In genomic region chr21:33434770-33435360, GRCh38 we compare ENCODE assay signal across 1 cellular context.
TF ChIP-seq lines count a peak whose summit lies in the region.

No MANE protein-coding gene starts in this region.

TF ChIP-seq in GM12878, 131 proteins besides CTCF, POLR2A, EP300 and RAD21 (continued from another document and continues in another):
- TF ChIP-seq, protein P1, sequence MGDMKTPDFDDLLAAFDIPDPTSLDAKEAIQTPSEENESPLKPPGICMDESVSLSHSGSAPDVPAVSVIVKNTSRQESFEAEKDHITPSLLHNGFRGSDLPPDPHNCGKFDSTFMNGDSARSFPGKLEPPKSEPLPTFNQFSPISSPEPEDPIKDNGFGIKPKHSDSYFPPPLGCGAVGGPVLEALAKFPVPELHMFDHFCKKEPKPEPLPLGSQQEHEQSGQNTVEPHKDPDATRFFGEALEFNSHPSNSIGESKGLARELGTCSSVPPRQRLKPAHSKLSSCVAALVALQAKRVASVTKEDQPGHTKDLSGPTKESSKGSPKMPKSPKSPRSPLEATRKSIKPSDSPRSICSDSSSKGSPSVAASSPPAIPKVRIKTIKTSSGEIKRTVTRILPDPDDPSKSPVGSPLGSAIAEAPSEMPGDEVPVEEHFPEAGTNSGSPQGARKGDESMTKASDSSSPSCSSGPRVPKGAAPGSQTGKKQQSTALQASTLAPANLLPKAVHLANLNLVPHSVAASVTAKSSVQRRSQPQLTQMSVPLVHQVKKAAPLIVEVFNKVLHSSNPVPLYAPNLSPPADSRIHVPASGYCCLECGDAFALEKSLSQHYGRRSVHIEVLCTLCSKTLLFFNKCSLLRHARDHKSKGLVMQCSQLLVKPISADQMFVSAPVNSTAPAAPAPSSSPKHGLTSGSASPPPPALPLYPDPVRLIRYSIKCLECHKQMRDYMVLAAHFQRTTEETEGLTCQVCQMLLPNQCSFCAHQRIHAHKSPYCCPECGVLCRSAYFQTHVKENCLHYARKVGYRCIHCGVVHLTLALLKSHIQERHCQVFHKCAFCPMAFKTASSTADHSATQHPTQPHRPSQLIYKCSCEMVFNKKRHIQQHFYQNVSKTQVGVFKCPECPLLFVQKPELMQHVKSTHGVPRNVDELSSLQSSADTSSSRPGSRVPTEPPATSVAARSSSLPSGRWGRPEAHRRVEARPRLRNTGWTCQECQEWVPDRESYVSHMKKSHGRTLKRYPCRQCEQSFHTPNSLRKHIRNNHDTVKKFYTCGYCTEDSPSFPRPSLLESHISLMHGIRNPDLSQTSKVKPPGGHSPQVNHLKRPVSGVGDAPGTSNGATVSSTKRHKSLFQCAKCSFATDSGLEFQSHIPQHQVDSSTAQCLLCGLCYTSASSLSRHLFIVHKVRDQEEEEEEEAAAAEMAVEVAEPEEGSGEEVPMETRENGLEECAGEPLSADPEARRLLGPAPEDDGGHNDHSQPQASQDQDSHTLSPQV (IDR thresholded peaks at IDR 0.05): peak; percentile 82; the same call in 1 of the 2 replicates
- TF ChIP-seq KLF5 (IDR thresholded peaks at IDR 0.05; ENCODE audit: partially characterized antibody) (peak; percentile 29), POU2F2 (IDR thresholded peaks at IDR 0.05; ENCODE audit: borderline replicate concordance, low read depth, low read length) (0 out of 3 replicates have a peak, but pooled peaks have one; percentile 20), EED (IDR thresholded peaks at IDR 0.05; ENCODE audit: low read depth) (peak; percentile 91), SIN3A (IDR thresholded peaks at IDR 0.05; ENCODE audit: low read depth, low read length) (peak; percentile 22; the same call in 1 of the 2 replicates), PAX5 (IDR thresholded peaks at IDR 0.05; ENCODE audit: borderline replicate concordance, low read depth, low read length) (peak; percentile 19; the same call in 1 of the 2 replicates), IKZF2 (IDR thresholded peaks at IDR 0.05) (peak; percentile 95 to 97), NR2C2 (IDR thresholded peaks at IDR 0.05; ENCODE audit: borderline replicate concordance, control insufficient read depth, insufficient read length, low read depth) (no peak), HDAC2 (IDR thresholded peaks at IDR 0.05) (no peak), MEF2B (IDR thresholded peaks at IDR 0.05; ENCODE audit: partially characterized antibody, poor library complexity, severe bottlenecking) (peak; percentile 94), TCF12 (IDR thresholded peaks at IDR 0.05; ENCODE audit: low read depth, low read length) (peak; percentile 73), SMARCA5 (IDR thresholded peaks at IDR 0.05) (0 out of 2 replicates have a peak, but pooled peaks have one; percentile 11), USF1 (IDR thresholded peaks at IDR 0.05; ENCODE audit: borderline replicate concordance, extremely low read length, insufficient read depth, low read depth, low read length) (no peak), ATF2 (IDR thresholded peaks at IDR 0.05; ENCODE audit: low read length) (peak; percentile 99), BHLHE40 (IDR thresholded peaks at IDR 0.05; ENCODE audit: borderline replicate concordance in 1 of 2, low read depth in 2 of 2, low read length in 1 of 2) (no peak; a peak in 1 of 4 replicates), CHD2 (IDR thresholded peaks at IDR 0.05; ENCODE audit: borderline replicate concordance, low read depth, low read length) (no peak), ESRRA (IDR thresholded peaks at IDR 0.05; ENCODE audit: low read length) (no peak), MLLT1 (IDR thresholded peaks at IDR 0.05) (peak; percentile 56), NFIC (IDR thresholded peaks at IDR 0.05; ENCODE audit: low read depth, low read length) (peak; percentile 91), RELB (IDR thresholded peaks at IDR 0.05; ENCODE audit: low read depth) (peak; percentile 93), SREBF2 (IDR thresholded peaks at IDR 0.05; ENCODE audit: low read length) (no peak), CREM (IDR thresholded peaks at IDR 0.05; ENCODE audit: low read depth) (peak; percentile 63; the same call in 1 of the 2 replicates), RB1 (IDR thresholded peaks at IDR 0.05; ENCODE audit: borderline replicate concordance) (no peak), REST (IDR thresholded peaks at IDR 0.05; ENCODE audit: low read depth, low read length) (no peak), ATF7 (IDR thresholded peaks at IDR 0.05; ENCODE audit: low read depth) (peak; percentile 95), IRF4 (IDR thresholded peaks at IDR 0.05; ENCODE audit: low read depth, low read length) (peak; percentile 40; the same call in 1 of the 2 replicates), RELA (IDR thresholded peaks at IDR 0.05; ENCODE audit: borderline replicate concordance, partially characterized antibody) (no peak)
- TF ChIP-seq, protein P2, sequence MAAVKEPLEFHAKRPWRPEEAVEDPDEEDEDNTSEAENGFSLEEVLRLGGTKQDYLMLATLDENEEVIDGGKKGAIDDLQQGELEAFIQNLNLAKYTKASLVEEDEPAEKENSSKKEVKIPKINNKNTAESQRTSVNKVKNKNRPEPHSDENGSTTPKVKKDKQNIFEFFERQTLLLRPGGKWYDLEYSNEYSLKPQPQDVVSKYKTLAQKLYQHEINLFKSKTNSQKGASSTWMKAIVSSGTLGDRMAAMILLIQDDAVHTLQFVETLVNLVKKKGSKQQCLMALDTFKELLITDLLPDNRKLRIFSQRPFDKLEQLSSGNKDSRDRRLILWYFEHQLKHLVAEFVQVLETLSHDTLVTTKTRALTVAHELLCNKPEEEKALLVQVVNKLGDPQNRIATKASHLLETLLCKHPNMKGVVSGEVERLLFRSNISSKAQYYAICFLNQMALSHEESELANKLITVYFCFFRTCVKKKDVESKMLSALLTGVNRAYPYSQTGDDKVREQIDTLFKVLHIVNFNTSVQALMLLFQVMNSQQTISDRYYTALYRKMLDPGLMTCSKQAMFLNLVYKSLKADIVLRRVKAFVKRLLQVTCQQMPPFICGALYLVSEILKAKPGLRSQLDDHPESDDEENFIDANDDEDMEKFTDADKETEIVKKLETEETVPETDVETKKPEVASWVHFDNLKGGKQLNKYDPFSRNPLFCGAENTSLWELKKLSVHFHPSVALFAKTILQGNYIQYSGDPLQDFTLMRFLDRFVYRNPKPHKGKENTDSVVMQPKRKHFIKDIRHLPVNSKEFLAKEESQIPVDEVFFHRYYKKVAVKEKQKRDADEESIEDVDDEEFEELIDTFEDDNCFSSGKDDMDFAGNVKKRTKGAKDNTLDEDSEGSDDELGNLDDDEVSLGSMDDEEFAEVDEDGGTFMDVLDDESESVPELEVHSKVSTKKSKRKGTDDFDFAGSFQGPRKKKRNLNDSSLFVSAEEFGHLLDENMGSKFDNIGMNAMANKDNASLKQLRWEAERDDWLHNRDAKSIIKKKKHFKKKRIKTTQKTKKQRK (IDR thresholded peaks at IDR 0.05; ENCODE audit: low read depth, low read length): no peak
- TF ChIP-seq, protein P3, sequence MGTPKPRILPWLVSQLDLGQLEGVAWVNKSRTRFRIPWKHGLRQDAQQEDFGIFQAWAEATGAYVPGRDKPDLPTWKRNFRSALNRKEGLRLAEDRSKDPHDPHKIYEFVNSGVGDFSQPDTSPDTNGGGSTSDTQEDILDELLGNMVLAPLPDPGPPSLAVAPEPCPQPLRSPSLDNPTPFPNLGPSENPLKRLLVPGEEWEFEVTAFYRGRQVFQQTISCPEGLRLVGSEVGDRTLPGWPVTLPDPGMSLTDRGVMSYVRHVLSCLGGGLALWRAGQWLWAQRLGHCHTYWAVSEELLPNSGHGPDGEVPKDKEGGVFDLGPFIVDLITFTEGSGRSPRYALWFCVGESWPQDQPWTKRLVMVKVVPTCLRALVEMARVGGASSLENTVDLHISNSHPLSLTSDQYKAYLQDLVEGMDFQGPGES (IDR thresholded peaks at IDR 0.05): no peak
- TF ChIP-seq, protein P4, sequence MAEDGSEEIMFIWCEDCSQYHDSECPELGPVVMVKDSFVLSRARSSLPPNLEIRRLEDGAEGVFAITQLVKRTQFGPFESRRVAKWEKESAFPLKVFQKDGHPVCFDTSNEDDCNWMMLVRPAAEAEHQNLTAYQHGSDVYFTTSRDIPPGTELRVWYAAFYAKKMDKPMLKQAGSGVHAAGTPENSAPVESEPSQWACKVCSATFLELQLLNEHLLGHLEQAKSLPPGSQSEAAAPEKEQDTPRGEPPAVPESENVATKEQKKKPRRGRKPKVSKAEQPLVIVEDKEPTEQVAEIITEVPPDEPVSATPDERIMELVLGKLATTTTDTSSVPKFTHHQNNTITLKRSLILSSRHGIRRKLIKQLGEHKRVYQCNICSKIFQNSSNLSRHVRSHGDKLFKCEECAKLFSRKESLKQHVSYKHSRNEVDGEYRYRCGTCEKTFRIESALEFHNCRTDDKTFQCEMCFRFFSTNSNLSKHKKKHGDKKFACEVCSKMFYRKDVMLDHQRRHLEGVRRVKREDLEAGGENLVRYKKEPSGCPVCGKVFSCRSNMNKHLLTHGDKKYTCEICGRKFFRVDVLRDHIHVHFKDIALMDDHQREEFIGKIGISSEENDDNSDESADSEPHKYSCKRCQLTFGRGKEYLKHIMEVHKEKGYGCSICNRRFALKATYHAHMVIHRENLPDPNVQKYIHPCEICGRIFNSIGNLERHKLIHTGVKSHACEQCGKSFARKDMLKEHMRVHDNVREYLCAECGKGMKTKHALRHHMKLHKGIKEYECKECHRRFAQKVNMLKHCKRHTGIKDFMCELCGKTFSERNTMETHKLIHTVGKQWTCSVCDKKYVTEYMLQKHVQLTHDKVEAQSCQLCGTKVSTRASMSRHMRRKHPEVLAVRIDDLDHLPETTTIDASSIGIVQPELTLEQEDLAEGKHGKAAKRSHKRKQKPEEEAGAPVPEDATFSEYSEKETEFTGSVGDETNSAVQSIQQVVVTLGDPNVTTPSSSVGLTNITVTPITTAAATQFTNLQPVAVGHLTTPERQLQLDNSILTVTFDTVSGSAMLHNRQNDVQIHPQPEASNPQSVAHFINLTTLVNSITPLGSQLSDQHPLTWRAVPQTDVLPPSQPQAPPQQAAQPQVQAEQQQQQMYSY (CRISPR knock-in tag; IDR thresholded peaks at IDR 0.05): no peak
